ENCODE assay signal across 21 cellular contexts in genomic region chr10:11958956-11959355, GRCh38.
"Had no signal": no experiment of that assay in that cellular context is flagged by ENCODE, and none has a peak within 500 bp of the region (broad histone marks: within the 10 kb centered on the region; RNA-seq: fewer than 3 reads in every experiment).

No MANE protein-coding gene starts in this region.

- H3K27ac ChIP-seq: coronary artery, esophagus squamous epithelium, gastrocnemius medialis, transverse colon, uterus had no signal

- DNase-seq: activated CD8-positive, alpha-beta memory T cell treated with anti-CD3 and anti-CD28 coated beads for 24 hours; activated CD8-positive, alpha-beta memory T cell treated with anti-CD3 and anti-CD28 coated beads, Interleukin-2, amount 50 U/mL, for 4 hours; activated naive CD4-positive, alpha-beta T cell; activated naive CD8-positive, alpha-beta T cell treated with anti-CD3 and anti-CD28 coated beads for 36 hours; activated T-cell treated with anti-CD3 and anti-CD28 coated beads, Interleukin-2, amount 50 U/mL, for 24 hours; amygdala; esophagus squamous epithelium; gastrocnemius medialis; head of caudate nucleus; mesendoderm; mucosa of descending colon; nephron progenitor cell; stimulated activated CD4-positive, alpha-beta T cell treated with anti-CD3 and anti-CD28 coated beads, Interleukin-2, amount 100 ng/mL, for 48 hours; stimulated activated CD8-positive, alpha-beta memory T cell treated with anti-CD3 and anti-CD28 coated beads, Interleukin-4, amount 100 ng/mL, for 48 hours; stimulated activated naive B cell treated with anti-CD40 and anti-IgM and Interleukin-4, amounts not matched to agents 10 μg/mL and 1 μg/mL and 100 μg/mL, for 72 hours; T-cell; transverse colon; uterus had no signal

- H3K4me1 ChIP-seq: esophagus squamous epithelium, gastrocnemius medialis, transverse colon, uterus had no signal

- ATAC-seq: activated T-helper 17 cell treated with anti-CD3 and anti-CD28 coated beads, Interleukin-2, amount 50 U/mL, for 72 hours; gastrocnemius medialis; mucosa of descending colon; stimulated activated naive B cell treated with anti-CD40 and anti-IgM and Interleukin-4, amounts not matched to agents 10 μg/mL and 1 μg/mL and 100 μg/mL, for 72 hours; T-cell; WTC11 had no signal

- H3K9me3 ChIP-seq: esophagus squamous epithelium, gastrocnemius medialis, mucosa of descending colon, transverse colon, uterus had no signal

- H3K4me3 ChIP-seq: coronary artery, esophagus squamous epithelium, gastrocnemius medialis, mucosa of descending colon, transverse colon, uterus had no signal

- H3K27me3 ChIP-seq: esophagus squamous epithelium, gastrocnemius medialis, transverse colon, uterus had no signal
